ENCODE assay signal across 8 cellular contexts in the genomic region with DNA sequence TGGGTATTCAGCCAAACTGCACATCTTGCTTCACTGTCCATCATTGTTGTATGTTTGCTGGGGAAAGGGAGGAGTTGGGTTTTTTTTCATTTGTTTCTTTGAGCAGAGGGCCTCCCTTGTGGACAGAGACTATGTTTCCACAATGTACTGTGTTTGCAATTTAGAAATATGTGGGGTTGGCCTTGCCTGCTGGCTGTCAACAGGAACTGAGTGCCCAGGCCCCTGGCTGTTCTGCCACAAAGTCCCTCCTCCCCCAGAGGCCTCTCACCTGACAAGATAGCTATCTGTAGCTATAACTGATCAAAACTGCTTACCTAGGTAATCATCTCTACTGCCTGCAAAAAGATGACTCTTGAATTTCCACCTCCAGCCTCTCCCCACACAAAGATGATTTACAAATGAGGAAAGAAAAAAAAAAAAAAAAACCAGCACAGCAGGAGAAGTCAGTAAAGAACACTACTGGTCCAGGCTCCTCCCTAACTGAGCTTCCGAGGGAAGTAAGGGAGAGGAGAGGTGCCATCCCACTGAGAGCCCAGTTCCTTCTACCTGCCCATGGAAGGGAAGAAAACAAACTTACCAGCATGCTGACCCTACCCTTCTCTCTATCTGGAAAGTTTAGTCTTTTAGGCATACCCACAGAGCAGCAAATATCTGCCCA.
DNase-seq lines count a peak whose midpoint lies in the region; ATAC-seq, FAIRE-seq and TF ChIP-seq lines count a peak whose summit lies in the region.

No MANE protein-coding gene starts in this region.

- intact Hi-C loops in K562 (cut with micrococcal nuclease) (loop anchor here (5.0 kb wide), 1 partner anchor 85 kb away; no protein-coding TSS in a partner anchor), esophagus muscularis mucosa (cut with DNase I) (no loop called here)

- WGBS in K562 (ENCODE audit: insufficient coverage, low coverage, missing lambda C conversion rate) = 60% methylated on average over 1 of the region's 1 CpG
- WGBS in esophagus muscularis mucosa = 74% methylated on average over 1 of the region's 1 CpG

- TF ChIP-seq EP300 in K562 (IDR thresholded peaks at IDR 0.05; ENCODE audit: low read length) (no peak), esophagus muscularis mucosa (IDR thresholded peaks at IDR 0.05) (no peak)

- H3K9me1 ChIP-seq in K562 (ENCODE audit: control insufficient read depth, insufficient read depth, low read length) = no peaks in the 10 kb centered on the region

- no peak for TF ChIP-seq POLR2A in K562 (conservative IDR thresholded peaks at IDR 0.05)
- no peak for TF ChIP-seq POLR2A in esophagus muscularis mucosa (IDR thresholded peaks at IDR 0.05; ENCODE audit: low read depth)

- CTCF ChIA-PET in K562 (lab: Yijun Ruan, JAX; ENCODE audit: low intra/inter-chr PET ratio) = no interaction called here

- no peak overlapping the region for H2AFZ ChIP-seq in K562 (ENCODE audit: low read depth, low read length)

- ATAC-seq in HG03159 (IDR thresholded peaks at IDR 0.05; ENCODE audit: unreplicated experiment) (peak; percentile 48), K562 (peak; percentile 16)

- in situ Hi-C loops in K562 (cut with MboI) = no loop called here

- no peak overlapping the region for H3K9ac ChIP-seq in K562 (ENCODE audit: insufficient read depth in 1 of 2, low read depth in 2 of 2, low read length in 2 of 2)

- DNase-seq in activated T-cell treated with anti-CD3 and anti-CD28 coated beads for 48 hours (ENCODE audit: low read depth) (peak; percentile 14), K562 (ENCODE audit: extremely low read depth in 1 of 4, low spot score in 3 of 4) (no peak), esophagus muscularis mucosa (ENCODE audit: extremely low spot score) (no peak), kidney tubule cell (ENCODE audit: low spot score) (no peak)
- no peak for DNase-seq in activated T-cell treated with anti-CD3 and anti-CD28 coated beads, Interleukin-2, amount 50 U/mL, for 1 hour
- no peak for DNase-seq in activated CD4-positive, CD25-positive, alpha-beta regulatory T cell (lab: John Stamatoyannopoulos, UW)

- peak overlapping the region; percentile 69 for H3K27ac Mint-ChIP-seq in stimulated activated naive CD8-positive, alpha-beta T cell treated with anti-CD3 and anti-CD28 coated beads, Interleukin-15, Interleukin-2, amounts not matched to agents 100 ng/mL and 50 ng/mL, for 24 hours

- TF ChIP-seq RAD21 in K562 (CRISPR knock-in tag; conservative IDR thresholded peaks at IDR 0.05 in 1 of 2, IDR thresholded peaks at IDR 0.05 in 1 of 2) = no peak

- H3K4me1 ChIP-seq in K562 (replicated peaks in 1 of 2; ENCODE audit: control insufficient read depth in 2 of 2, insufficient read depth in 2 of 2, low read length in 2 of 2) = peaks cover 8 to 30% of the 10 kb centered on the region in 2 experiments; a peak in 4 of 5 replicates
- H3K4me1 ChIP-seq in esophagus muscularis mucosa = peaks cover 13 to 36% (median 33%) of the 10 kb centered on the region in 4 donors

- no peaks in the 10 kb centered on the region for H3K9me3 Mint-ChIP-seq in stimulated activated naive CD8-positive, alpha-beta T cell treated with anti-CD3 and anti-CD28 coated beads, Interleukin-15, Interleukin-2, amounts not matched to agents 100 ng/mL and 50 ng/mL, for 24 hours

- H3K36me3 ChIP-seq in K562 (ENCODE audit: control insufficient read depth, insufficient read depth, low read length) (no peaks in the 10 kb centered on the region; the same call in 2 of the 3 replicates), esophagus muscularis mucosa (no peaks in the 10 kb centered on the region)

- POLR2A ChIA-PET in K562 (lab: Yijun Ruan, JAX) = interaction anchor here (0.6 to 2.2 kb wide), 2 partner anchors 10 to 20 kb away, joined by 3 to 5 read pairs; no protein-coding TSS in a partner anchor

- no TSS peak for BruUV-seq in K562 (replicated peaks; lab: Mats Ljungman, UMichigan)

- no peaks in the 10 kb centered on the region for H3K9me3 ChIP-seq in K562 (replicated peaks; ENCODE audit: control insufficient read depth, insufficient read depth, low read depth, low read length)
- no peaks in the 10 kb centered on the region for H3K9me3 ChIP-seq in esophagus muscularis mucosa

- no peak overlapping the region for H3K4me2 ChIP-seq in K562 (ENCODE audit: insufficient read depth, low read length)

- peaks cover 39% of the 10 kb centered on the region for H3K79me2 ChIP-seq in K562 (ENCODE audit: control insufficient read depth, insufficient read depth, low read length)

- TF ChIP-seq CTCF in K562 (IDR thresholded peaks at IDR 0.05 in 2 of 3, conservative IDR thresholded peaks at IDR 0.05 in 1 of 3; ENCODE audit: insufficient read depth in 2 of 3, low read depth in 1 of 3, low read length in 3 of 3) (no peak), esophagus muscularis mucosa (IDR thresholded peaks at IDR 0.05) (no peak)

- no peaks in the 10 kb centered on the region for H3K27me3 ChIP-seq in K562 (ENCODE audit: control insufficient read depth in 2 of 2, insufficient read depth in 2 of 2, low read length in 2 of 2)
- no peaks in the 10 kb centered on the region for H3K27me3 ChIP-seq in esophagus muscularis mucosa

- no peak for FAIRE-seq in K562 (lab: Jason Lieb, UNC)

- H3K4me1 Mint-ChIP-seq in stimulated activated naive CD8-positive, alpha-beta T cell treated with anti-CD3 and anti-CD28 coated beads, Interleukin-15, Interleukin-2, amounts not matched to agents 100 ng/mL and 50 ng/mL, for 24 hours (ENCODE audit: low read depth) = peaks cover 71% of the 10 kb centered on the region

- H4K20me1 ChIP-seq in K562 (replicated peaks; ENCODE audit: control insufficient read depth, insufficient read depth, low read length) = peaks cover 11% of the 10 kb centered on the region; the same call in 1 of the 2 replicates

- no peaks in the 10 kb centered on the region for H3K27me3 Mint-ChIP-seq in stimulated activated naive CD8-positive, alpha-beta T cell treated with anti-CD3 and anti-CD28 coated beads, Interleukin-15, Interleukin-2, amounts not matched to agents 100 ng/mL and 50 ng/mL, for 24 hours

- peaks cover 21% of the 10 kb centered on the region for H3K36me3 Mint-ChIP-seq in stimulated activated naive CD8-positive, alpha-beta T cell treated with anti-CD3 and anti-CD28 coated beads, Interleukin-15, Interleukin-2, amounts not matched to agents 100 ng/mL and 50 ng/mL, for 24 hours (ENCODE audit: low read depth)

- H3K4me3 Mint-ChIP-seq in stimulated activated naive CD8-positive, alpha-beta T cell treated with anti-CD3 and anti-CD28 coated beads, Interleukin-15, Interleukin-2, amounts not matched to agents 100 ng/mL and 50 ng/mL, for 24 hours = no peak overlapping the region

- no peak overlapping the region for H3K4me3 ChIP-seq in K562
- no peak overlapping the region for H3K4me3 ChIP-seq in esophagus muscularis mucosa

- H3K27ac ChIP-seq in K562 (ENCODE audit: extremely low read depth, low read depth, low read length) (no peak overlapping the region), esophagus muscularis mucosa (replicated peaks in 1 of 4) (no peak overlapping the region)

TF ChIP-seq in K562, 482 proteins besides CTCF, POLR2A, EP300 and RAD21 (continues in another document):
- TF ChIP-seq RBM22 (IDR thresholded peaks at IDR 0.05; ENCODE audit: low read depth, low read length, poor library complexity, severe bottlenecking) (no peak), CSDE1 (IDR thresholded peaks at IDR 0.05) (no peak), ZNF316 (IDR thresholded peaks at IDR 0.05) (peak; percentile 51), ZNF263 (CRISPR knock-in tag; IDR thresholded peaks at IDR 0.05; ENCODE audit: borderline replicate concordance) (no peak), SMARCE1 (IDR thresholded peaks at IDR 0.05) (no peak), FOSL1 (tag; conservative IDR thresholded peaks at IDR 0.05) (0 out of 2 replicates have a peak, but pooled peaks have one; percentile 4), GABPB1 (CRISPR knock-in tag; IDR thresholded peaks at IDR 0.05) (no peak)
- TF ChIP-seq, protein P1, sequence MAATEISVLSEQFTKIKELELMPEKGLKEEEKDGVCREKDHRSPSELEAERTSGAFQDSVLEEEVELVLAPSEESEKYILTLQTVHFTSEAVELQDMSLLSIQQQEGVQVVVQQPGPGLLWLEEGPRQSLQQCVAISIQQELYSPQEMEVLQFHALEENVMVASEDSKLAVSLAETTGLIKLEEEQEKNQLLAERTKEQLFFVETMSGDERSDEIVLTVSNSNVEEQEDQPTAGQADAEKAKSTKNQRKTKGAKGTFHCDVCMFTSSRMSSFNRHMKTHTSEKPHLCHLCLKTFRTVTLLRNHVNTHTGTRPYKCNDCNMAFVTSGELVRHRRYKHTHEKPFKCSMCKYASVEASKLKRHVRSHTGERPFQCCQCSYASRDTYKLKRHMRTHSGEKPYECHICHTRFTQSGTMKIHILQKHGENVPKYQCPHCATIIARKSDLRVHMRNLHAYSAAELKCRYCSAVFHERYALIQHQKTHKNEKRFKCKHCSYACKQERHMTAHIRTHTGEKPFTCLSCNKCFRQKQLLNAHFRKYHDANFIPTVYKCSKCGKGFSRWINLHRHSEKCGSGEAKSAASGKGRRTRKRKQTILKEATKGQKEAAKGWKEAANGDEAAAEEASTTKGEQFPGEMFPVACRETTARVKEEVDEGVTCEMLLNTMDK (IDR thresholded peaks at IDR 0.05; ENCODE audit: borderline replicate concordance, insufficient read depth, low read depth, low read length, poor library complexity, severe bottlenecking) = no peak
- TF ChIP-seq, protein P2, sequence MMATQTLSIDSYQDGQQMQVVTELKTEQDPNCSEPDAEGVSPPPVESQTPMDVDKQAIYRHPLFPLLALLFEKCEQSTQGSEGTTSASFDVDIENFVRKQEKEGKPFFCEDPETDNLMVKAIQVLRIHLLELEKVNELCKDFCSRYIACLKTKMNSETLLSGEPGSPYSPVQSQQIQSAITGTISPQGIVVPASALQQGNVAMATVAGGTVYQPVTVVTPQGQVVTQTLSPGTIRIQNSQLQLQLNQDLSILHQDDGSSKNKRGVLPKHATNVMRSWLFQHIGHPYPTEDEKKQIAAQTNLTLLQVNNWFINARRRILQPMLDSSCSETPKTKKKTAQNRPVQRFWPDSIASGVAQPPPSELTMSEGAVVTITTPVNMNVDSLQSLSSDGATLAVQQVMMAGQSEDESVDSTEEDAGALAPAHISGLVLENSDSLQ (IDR thresholded peaks at IDR 0.05) = 0 out of 2 replicates have a peak, but pooled peaks have one; percentile 3
- TF ChIP-seq, protein P3, sequence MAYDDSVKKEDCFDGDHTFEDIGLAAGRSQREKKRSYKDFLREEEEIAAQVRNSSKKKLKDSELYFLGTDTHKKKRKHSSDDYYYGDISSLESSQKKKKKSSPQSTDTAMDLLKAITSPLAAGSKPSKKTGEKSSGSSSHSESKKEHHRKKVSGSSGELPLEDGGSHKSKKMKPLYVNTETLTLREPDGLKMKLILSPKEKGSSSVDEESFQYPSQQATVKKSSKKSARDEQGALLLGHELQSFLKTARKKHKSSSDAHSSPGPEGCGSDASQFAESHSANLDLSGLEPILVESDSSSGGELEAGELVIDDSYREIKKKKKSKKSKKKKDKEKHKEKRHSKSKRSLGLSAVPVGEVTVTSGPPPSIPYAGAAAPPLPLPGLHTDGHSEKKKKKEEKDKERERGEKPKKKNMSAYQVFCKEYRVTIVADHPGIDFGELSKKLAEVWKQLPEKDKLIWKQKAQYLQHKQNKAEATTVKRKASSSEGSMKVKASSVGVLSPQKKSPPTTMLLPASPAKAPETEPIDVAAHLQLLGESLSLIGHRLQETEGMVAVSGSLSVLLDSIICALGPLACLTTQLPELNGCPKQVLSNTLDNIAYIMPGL (CRISPR knock-in tag; IDR thresholded peaks at IDR 0.05) = no peak
